In the genomic region with DNA sequence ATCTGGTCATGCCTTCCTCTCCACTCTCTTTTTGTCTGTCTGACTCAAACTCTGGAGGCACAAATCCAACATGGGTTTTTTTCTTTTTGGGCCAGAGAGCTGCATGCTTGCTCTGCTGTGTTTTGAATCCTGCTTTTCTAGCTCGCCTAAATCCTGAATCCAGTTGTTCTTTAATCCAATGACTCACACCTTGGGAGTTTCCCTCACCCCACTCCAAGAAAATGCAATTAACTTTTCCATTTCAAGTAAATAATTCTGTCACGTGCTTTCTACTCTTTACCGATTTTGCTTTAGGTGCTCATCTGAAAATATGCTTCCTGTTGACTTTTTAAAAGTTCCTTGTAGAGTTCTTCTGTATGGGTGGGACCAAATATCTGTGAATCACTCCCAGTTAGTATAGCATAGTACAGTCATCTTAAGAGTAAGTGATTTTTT, we compare ENCODE assay signal across 8 cellular contexts. TPM values are rescaled to one million over a fixed set of nuclear protein-coding genes. Genes with fewer than 3 reads are reported as not detected.
A peak's percentile ranks its signal among the peaks of the same experiment; 100 is the strongest.
DNase-seq lines count a peak whose midpoint lies in the region; ATAC-seq, FAIRE-seq and TF ChIP-seq lines count a peak whose summit lies in the region.

No MANE protein-coding gene starts in this region.

- peak overlapping the region; percentile 79 for H3K27ac ChIP-seq in ACC112 (ENCODE audit: low read depth, low read length)
- H3K27ac ChIP-seq in astrocyte (ENCODE audit: low read depth, low read length) = peak overlapping the region; percentile 67

- peak overlapping the region; percentile 62 for H3K4me3 ChIP-seq in ACC112 (ENCODE audit: low read depth, low read length)
- peak overlapping the region; percentile 8 for H3K4me3 ChIP-seq in astrocyte (ENCODE audit: insufficient read depth, low read depth, low read length)

- DNase-seq in HS-5 (ENCODE audit: low read depth) (peak; percentile 83), astrocyte (ENCODE audit: low read depth) (peak; percentile 92), iris pigment epithelial cell (ENCODE audit: low read depth) (peak; percentile 86), stromal cell of bone marrow (ENCODE audit: low read depth) (peak; percentile 96), NCI-H146 treated with DMSO at 0.1 percent for 48 hours (lab: John Stamatoyannopoulos, UW; ENCODE audit: unreplicated experiment) (no peak), NCI-H748 (lab: John Stamatoyannopoulos, UW; ENCODE audit: unreplicated experiment) (no peak)

- peak overlapping the region; percentile 44 for H3K9ac ChIP-seq in astrocyte (ENCODE audit: low read length)

- peaks cover 70% of the 10 kb centered on the region for H3K79me2 ChIP-seq in ACC112 (ENCODE audit: control insufficient read depth, insufficient read depth, low read length, unreplicated experiment)
- H3K79me2 ChIP-seq in astrocyte (ENCODE audit: insufficient read depth, low read length) = peaks cover 79% of the 10 kb centered on the region

- H3K4me1 Mint-ChIP-seq in astrocyte (ENCODE audit: low read depth, unreplicated experiment) = peaks cover 35% of the 10 kb centered on the region

- no peaks in the 10 kb centered on the region for H3K9me3 ChIP-seq in astrocyte (ENCODE audit: insufficient read depth, low read depth, low read length)

- H3K27ac Mint-ChIP-seq in astrocyte (ENCODE audit: unreplicated experiment) = peak overlapping the region; percentile 63

- no peak for TF ChIP-seq CTCF in astrocyte (IDR thresholded peaks at IDR 0.05; ENCODE audit: insufficient read depth, low read depth, low read length)

- H2AFZ ChIP-seq in ACC112 (ENCODE audit: low read length, unreplicated experiment) = no peak overlapping the region
- H2AFZ ChIP-seq in astrocyte (ENCODE audit: low read depth, low read length) = no peak overlapping the region

- no peaks in the 10 kb centered on the region for H3K9me3 Mint-ChIP-seq in astrocyte (ENCODE audit: unreplicated experiment)

- H3K4me1 ChIP-seq in ACC112 (ENCODE audit: control insufficient read depth, insufficient read depth, low read length, unreplicated experiment) (peaks cover 50% of the 10 kb centered on the region), astrocyte (ENCODE audit: insufficient read depth, low read length) (peaks cover 21% of the 10 kb centered on the region)

- peak; percentile 85 for FAIRE-seq in astrocyte (lab: Jason Lieb, UNC)

- H3K36me3 ChIP-seq in ACC112 (ENCODE audit: insufficient read depth, low read length) (no peaks in the 10 kb centered on the region), astrocyte (ENCODE audit: insufficient read depth, low read length) (no peaks in the 10 kb centered on the region)

- no peaks in the 10 kb centered on the region for H3K36me3 Mint-ChIP-seq in astrocyte (ENCODE audit: low read depth, unreplicated experiment)

- H3K27me3 ChIP-seq in ACC112 (ENCODE audit: insufficient read depth, low read length) (no peaks in the 10 kb centered on the region), astrocyte (ENCODE audit: insufficient read depth, low read length) (no peaks in the 10 kb centered on the region)

- peaks cover 68% of the 10 kb centered on the region for H4K20me1 ChIP-seq in astrocyte (ENCODE audit: insufficient read depth, low read length)

- peak overlapping the region; percentile 79 for H3K4me2 ChIP-seq in astrocyte (ENCODE audit: low read length)

- no peak for ATAC-seq in GM19452 (IDR thresholded peaks at IDR 0.05; ENCODE audit: unreplicated experiment)

- no peak overlapping the region for H3K4me3 Mint-ChIP-seq in astrocyte (ENCODE audit: unreplicated experiment)

- no peaks in the 10 kb centered on the region for H3K27me3 Mint-ChIP-seq in astrocyte (ENCODE audit: low read depth, unreplicated experiment)

RNA-seq across cellular contexts. Expression of gene SLMAP, which starts 47.6 kb away (rescaled TPM):
- 68.7 and 71.4 TPM in 2 replicates for total RNA-seq in astrocyte

Comparison
In these comparisons a context has a peak if more than half of its experiments do, and no peak if none do; other contexts are left out.
1. DNase-seq: peak in HS-5 (single experiment), astrocyte (single experiment), iris pigment epithelial cell (single experiment) and stromal cell of bone marrow (single experiment); none in NCI-H146 treated with DMSO at 0.1 percent for 48 hours (single experiment) and NCI-H748 (single experiment).